Comparison of ENCODE assay signal across 17 cellular contexts in the genomic region with DNA sequence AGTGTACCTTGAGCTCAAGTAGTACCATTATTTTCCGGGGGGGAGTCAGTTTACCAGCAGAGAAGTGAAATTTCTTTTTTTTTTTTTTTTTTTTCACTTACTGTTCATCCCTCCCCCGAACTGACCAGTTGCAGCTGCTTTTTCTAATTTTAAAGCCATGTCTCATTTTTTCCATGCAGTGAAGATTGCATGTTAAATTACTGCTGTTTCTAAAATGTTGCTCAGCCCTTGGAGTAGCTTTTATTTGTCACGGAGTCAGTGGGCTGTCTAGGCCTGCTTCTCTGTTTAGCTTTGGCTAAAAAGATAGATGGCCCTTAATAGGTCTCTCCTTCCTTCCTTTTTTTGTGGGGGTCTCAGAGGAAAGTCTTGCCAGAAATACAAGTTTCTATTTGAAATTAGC.
"Had no signal": no experiment of that assay in that cellular context is flagged by ENCODE, and none has a peak within 500 bp of the region (broad histone marks: within the 10 kb centered on the region; RNA-seq: fewer than 3 reads in every experiment).

No MANE protein-coding gene starts in this region.

- H3K27ac Mint-ChIP-seq: activated T-cell treated with anti-CD3 and anti-CD28 coated beads, Interleukin-2, amount 50 U/mL, for 72 hours; immature natural killer cell; memory B cell; natural killer cell treated with Interleukin-12 subunit alpha and Interleukin-12 subunit beta and Interleukin-15 and Interleukin-18, amount 100 ng/mL, for 72 hours had no signal

- H3K36me3 Mint-ChIP-seq: immature natural killer cell; memory B cell; natural killer cell treated with Interleukin-12 subunit alpha and Interleukin-12 subunit beta and Interleukin-15 and Interleukin-18, amount 100 ng/mL, for 72 hours had no signal

- DNase-seq: activated CD4-positive, alpha-beta T cell treated with anti-CD3 and anti-CD28 coated beads, Interleukin-2, amount 50 U/mL, for 4 hours; activated effector memory CD4-positive, alpha-beta T cell treated with anti-CD3 and anti-CD28 coated beads, Interleukin-2, amount 50 U/mL, for 16 hours; activated naive CD4-positive, alpha-beta T cell treated with anti-CD3 and anti-CD28 coated beads, Interleukin-2, amount 50 U/mL, for 16 hours; activated T-cell treated with anti-CD3 and anti-CD28 coated beads, Interleukin-2, amount 50 U/mL, for 72 hours; dermis blood vessel endothelial cell; effector memory CD4-positive, alpha-beta T cell; immature natural killer cell; kidney glomerular epithelial cell; sigmoid colon; stimulated activated naive CD4-positive, alpha-beta T cell treated with Interleukin-2 at 50 U/mL for 16 hours; substantia nigra; tibial artery had no signal

- H3K27ac ChIP-seq: esophagus muscularis mucosa, neutrophil, parathyroid adenoma, tibial artery had no signal

- H3K9ac ChIP-seq: parathyroid adenoma had no signal

- H3K9me3 Mint-ChIP-seq: immature natural killer cell; memory B cell; natural killer cell treated with Interleukin-12 subunit alpha and Interleukin-12 subunit beta and Interleukin-15 and Interleukin-18, amount 100 ng/mL, for 72 hours had no signal

- H2AFZ ChIP-seq: parathyroid adenoma had no signal

- H3K9me3 ChIP-seq: neutrophil had no signal

- ATAC-seq: activated T-cell treated with anti-CD3 and anti-CD28 coated beads, Interleukin-2, amount 50 U/mL, for 72 hours; natural killer cell treated with Interleukin-12 subunit alpha and Interleukin-12 subunit beta and Interleukin-15 and Interleukin-18, amount 100 ng/mL, for 72 hours had no signal

- H3K4me3 Mint-ChIP-seq: activated T-cell treated with anti-CD3 and anti-CD28 coated beads, Interleukin-2, amount 50 U/mL, for 72 hours; immature natural killer cell; memory B cell; natural killer cell treated with Interleukin-12 subunit alpha and Interleukin-12 subunit beta and Interleukin-15 and Interleukin-18, amount 100 ng/mL, for 72 hours had no signal

- H3K27me3 ChIP-seq: tibial artery had no signal

- H3K36me3 ChIP-seq: esophagus muscularis mucosa, neutrophil, sigmoid colon, tibial artery had no signal

- H3K4me1 Mint-ChIP-seq: immature natural killer cell had no signal

- H3K4me3 ChIP-seq: esophagus muscularis mucosa, sigmoid colon, tibial artery had no signal

- H3K4me1 ChIP-seq: esophagus muscularis mucosa, parathyroid adenoma, sigmoid colon, tibial artery had no signal

- H3K79me2 ChIP-seq: parathyroid adenoma had no signal
